Comparison of ENCODE assay signal across 1 cellular context in the genomic region with DNA sequence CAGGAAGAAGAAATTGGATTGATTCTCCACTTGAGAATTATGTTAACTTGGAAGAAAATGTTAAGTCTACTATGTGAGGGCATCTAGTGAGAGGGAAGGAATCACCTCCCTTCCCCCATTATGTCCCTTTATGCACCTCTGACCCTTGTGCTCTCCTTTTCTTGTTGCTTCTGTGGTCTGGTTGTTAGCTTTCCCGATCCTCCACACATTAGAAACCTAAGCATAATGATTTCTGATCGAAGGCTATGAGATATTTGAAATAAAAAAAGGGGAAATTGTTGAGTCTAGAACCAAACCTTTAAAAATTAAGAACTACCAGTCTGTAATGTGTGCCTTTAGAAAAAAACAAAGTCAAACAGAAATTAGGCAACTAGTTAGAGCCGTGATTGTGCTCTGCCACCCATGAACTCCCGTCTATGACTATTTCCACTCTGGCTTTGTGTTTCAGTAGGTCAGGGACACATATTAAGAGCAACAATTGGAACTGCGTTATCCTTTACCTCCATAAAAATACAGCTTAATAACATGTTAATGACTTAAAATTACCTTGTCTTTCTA.
TF ChIP-seq lines count a peak whose summit lies in the region.

No MANE protein-coding gene starts in this region.

TF ChIP-seq in neural cell, 6 proteins besides CTCF, POLR2A, EP300 and RAD21 (continued from another document):
- TF ChIP-seq EZH2 (IDR thresholded peaks at IDR 0.05; ENCODE audit: borderline replicate concordance, insufficient read depth, low read length, poor library complexity, severe bottlenecking) (no peak), MXI1 (conservative IDR thresholded peaks at IDR 0.05; ENCODE audit: poor library complexity, severe bottlenecking) (no peak), REST (IDR thresholded peaks at IDR 0.05; ENCODE audit: borderline replicate concordance) (no peak), SMC3 (conservative IDR thresholded peaks at IDR 0.05; ENCODE audit: poor library complexity) (no peak)
